In the genomic region with DNA sequence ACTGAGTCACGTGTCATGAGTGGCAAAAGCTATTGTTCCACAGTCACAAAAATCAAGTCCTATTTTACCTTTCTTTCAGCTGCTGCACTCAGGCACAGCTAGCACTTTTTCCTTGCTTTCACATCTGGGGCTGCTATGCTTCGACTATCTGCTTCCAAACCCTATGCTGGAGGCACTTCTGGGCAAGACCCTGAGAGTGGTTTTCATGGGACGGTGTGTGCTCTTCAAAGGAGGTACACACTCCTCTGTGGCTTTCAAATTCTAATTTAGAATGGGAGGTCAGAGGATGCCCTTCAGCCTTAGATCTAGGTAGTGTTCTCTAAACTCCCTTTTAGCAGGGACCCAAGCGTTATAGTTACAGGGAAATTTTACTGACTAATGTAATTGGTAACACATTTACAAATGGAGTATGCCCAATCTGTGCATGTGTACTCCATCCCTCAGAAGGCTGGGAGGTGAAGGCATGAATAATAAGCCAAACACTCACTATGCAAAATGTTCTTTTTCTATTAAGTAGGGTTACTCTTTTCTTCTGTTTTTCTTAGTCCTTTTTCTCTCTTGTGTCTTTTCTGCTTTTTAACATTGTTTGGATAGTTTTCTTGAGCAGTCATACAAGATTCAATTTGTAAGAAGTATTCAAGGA, we compare ENCODE assay signal across 24 cellular contexts.
DNase-seq lines count a peak whose midpoint lies in the region; ATAC-seq, FAIRE-seq and TF ChIP-seq lines count a peak whose summit lies in the region.
"Had no signal": no experiment of that assay in that cellular context is flagged by ENCODE, and none has a peak within 500 bp of the region (broad histone marks: within the 10 kb centered on the region; RNA-seq: fewer than 3 reads in every experiment).

No MANE protein-coding gene starts in this region.

- H2BK15ac ChIP-seq in IMR-90 (ENCODE audit: low read depth, low read length) = no peak overlapping the region

- no peak overlapping the region for H2AFZ ChIP-seq in IMR-90 (replicated peaks; ENCODE audit: low read length, poor library complexity)

- TF ChIP-seq RAD21 in IMR-90 (IDR thresholded peaks at IDR 0.05; ENCODE audit: low read length) = no peak

- no peak for FAIRE-seq in GM12892 (lab: Jason Lieb, UNC)
- FAIRE-seq: D721Med had no signal

- H3K36me3 Mint-ChIP-seq in activated T-helper 2 cell treated with anti-CD3 and anti-CD28 coated beads, Interferon-gamma antibody, Interleukin-2, Interleukin-4, amounts not matched to agents 10 μg/mL and 5 μg/mL and 100 μg/mL, durations not matched to agents 14 hours and 24 hours and 36 hours (ENCODE audit: low read depth) = no peaks in the 10 kb centered on the region
- H3K36me3 Mint-ChIP-seq in activated T-cell treated with anti-CD3 and anti-CD28 coated beads, Interleukin-2, amount 50 U/mL, for 72 hours (ENCODE audit: insufficient read depth in 2 of 2) = no peaks in the 10 kb centered on the region
- no peaks in the 10 kb centered on the region for H3K36me3 Mint-ChIP-seq in mesothelial cell of epicardium
- H3K36me3 Mint-ChIP-seq: activated naive CD4-positive, alpha-beta T cell treated with anti-CD3 and anti-CD28 coated beads, Interleukin-2, amount 50 U/mL, for 24 hours had no signal

- dilution Hi-C loops in IMR-90 (cut with HindIII; ENCODE audit: low sequenced_read_pairs, unreplicated experiment) = no loop called here

- no peak overlapping the region for H3K4ac ChIP-seq in IMR-90 (ENCODE audit: low read depth, low read length)

- no peak overlapping the region for H3K56ac ChIP-seq in IMR-90 (ENCODE audit: extremely low read depth, insufficient read depth, low read length)

- H3K4me1 ChIP-seq in IMR-90 (ENCODE audit: control insufficient read depth, insufficient read depth, low read length) = peaks cover 4% of the 10 kb centered on the region; the same call in 1 of the 2 replicates
- no peaks in the 10 kb centered on the region for H3K4me1 ChIP-seq in duodenal mucosa (ENCODE audit: control insufficient read depth in 1 of 2, insufficient read depth in 2 of 2, low read length in 2 of 2)
- H3K4me1 ChIP-seq: ascending aorta, upper lobe of right lung had no signal

- H3K9me3 ChIP-seq in IMR-90 (ENCODE audit: control insufficient read depth, insufficient read depth, low read length) = no peaks in the 10 kb centered on the region
- H3K9me3 ChIP-seq in duodenal mucosa (ENCODE audit: control insufficient read depth in 1 of 2, low read length in 2 of 2) = no peaks in the 10 kb centered on the region
- H3K9me3 ChIP-seq: ascending aorta, upper lobe of right lung had no signal

- no peak overlapping the region for H3K4me3 Mint-ChIP-seq in activated T-helper 2 cell treated with anti-CD3 and anti-CD28 coated beads, Interferon-gamma antibody, Interleukin-2, Interleukin-4, amounts not matched to agents 10 μg/mL and 5 μg/mL and 100 μg/mL, durations not matched to agents 14 hours and 24 hours and 36 hours (ENCODE audit: low read depth)
- H3K4me3 Mint-ChIP-seq in activated T-cell treated with anti-CD3 and anti-CD28 coated beads, Interleukin-2, amount 50 U/mL, for 72 hours = no peak overlapping the region
- H3K4me3 Mint-ChIP-seq in mesothelial cell of epicardium = no peak overlapping the region
- H3K4me3 Mint-ChIP-seq: activated CD8-positive, alpha-beta T cell treated with anti-CD3 and anti-CD28 coated beads, Interleukin-2, amount 10 ng/mL, durations not matched to agents 7 days and 5 days; activated naive CD4-positive, alpha-beta T cell treated with anti-CD3 and anti-CD28 coated beads, Interleukin-2, amount 50 U/mL, for 24 hours; activated T-cell treated with anti-CD3 and anti-CD28 coated beads, Interleukin-2, amount 50 U/mL, for 4 hours; H9 had no signal

- no peak for TF ChIP-seq POLR2A in IMR-90 (IDR thresholded peaks at IDR 0.05; ENCODE audit: low read depth, low read length)
- TF ChIP-seq POLR2A in GM12892 (IDR thresholded peaks at IDR 0.05; ENCODE audit: low read depth, low read length) = no peak

- H3K18ac ChIP-seq in IMR-90 (ENCODE audit: low read depth, low read length) = no peak overlapping the region

- H3K27ac Mint-ChIP-seq in activated T-helper 2 cell treated with anti-CD3 and anti-CD28 coated beads, Interferon-gamma antibody, Interleukin-2, Interleukin-4, amounts not matched to agents 10 μg/mL and 5 μg/mL and 100 μg/mL, durations not matched to agents 14 hours and 24 hours and 36 hours = no peak overlapping the region
- no peak overlapping the region for H3K27ac Mint-ChIP-seq in activated T-cell treated with anti-CD3 and anti-CD28 coated beads, Interleukin-2, amount 50 U/mL, for 72 hours
- H3K27ac Mint-ChIP-seq in mesothelial cell of epicardium = no peak overlapping the region
- H3K27ac Mint-ChIP-seq: activated CD8-positive, alpha-beta T cell treated with anti-CD3 and anti-CD28 coated beads, Interleukin-2, amount 10 ng/mL, durations not matched to agents 7 days and 5 days; activated naive CD4-positive, alpha-beta T cell treated with anti-CD3 and anti-CD28 coated beads, Interleukin-2, amount 50 U/mL, for 24 hours; H9 had no signal

- no peaks in the 10 kb centered on the region for H3K9me3 Mint-ChIP-seq in activated T-helper 2 cell treated with anti-CD3 and anti-CD28 coated beads, Interferon-gamma antibody, Interleukin-2, Interleukin-4, amounts not matched to agents 10 μg/mL and 5 μg/mL and 100 μg/mL, durations not matched to agents 14 hours and 24 hours and 36 hours
- H3K9me3 Mint-ChIP-seq in activated T-cell treated with anti-CD3 and anti-CD28 coated beads, Interleukin-2, amount 50 U/mL, for 72 hours = peaks cover 0 to 4% of the 10 kb centered on the region in 2 donors
- no peaks in the 10 kb centered on the region for H3K9me3 Mint-ChIP-seq in mesothelial cell of epicardium
- H3K9me3 Mint-ChIP-seq: activated naive CD4-positive, alpha-beta T cell treated with anti-CD3 and anti-CD28 coated beads, Interleukin-2, amount 50 U/mL, for 24 hours; activated T-cell treated with anti-CD3 and anti-CD28 coated beads, Interleukin-2, amount 50 U/mL, for 4 hours; H9 had no signal

- DNase-seq in AG08395 (ENCODE audit: low spot score) (peak; percentile 54), IMR-90 (peak; percentile 3), kidney tubule cell (ENCODE audit: low spot score) (peak; percentile 64), GM12892 (ENCODE audit: insufficient read length) (no peak), mesothelial cell of epicardium (ENCODE audit: low spot score in 2 of 2, unreplicated experiment in 2 of 2) (no peak)
- no peak for DNase-seq in activated T-helper 2 cell treated with anti-CD3 and anti-CD28 coated beads, Interferon-gamma antibody, Interleukin-2, Interleukin-4, amounts not matched to agents 10 μg/mL and 5 μg/mL and 100 μg/mL, durations not matched to agents 14 hours and 24 hours and 36 hours (ENCODE audit: low spot score)
- no peak for DNase-seq in activated T-cell treated with anti-CD3 and anti-CD28 coated beads, Interleukin-2, amount 50 U/mL, for 72 hours
- DNase-seq: activated CD4-positive, CD25-positive, alpha-beta regulatory T cell; activated CD8-positive, alpha-beta T cell treated with anti-CD3 and anti-CD28 coated beads, Interleukin-2, amount 10 ng/mL, durations not matched to agents 7 days and 5 days; activated T-cell treated with anti-CD3 and anti-CD28 coated beads, Interleukin-2, amount 50 U/mL, for 4 hours; C1 segment of cervical spinal cord; EL; H9; Karpas-422; NCI-H1092; NCI-H2081 treated with DMSO at 0.1 percent for 48 hours; NCI-H510A; occipital lobe; right cardiac atrium; upper lobe of right lung had no signal

- no peak overlapping the region for H2BK20ac ChIP-seq in IMR-90 (ENCODE audit: low read depth, low read length)

- H3K36me3 ChIP-seq in IMR-90 (ENCODE audit: control insufficient read depth, insufficient read depth, low read length) = no peaks in the 10 kb centered on the region
- H3K36me3 ChIP-seq in duodenal mucosa (ENCODE audit: control insufficient read depth in 1 of 2, insufficient read depth in 2 of 2, low read length in 2 of 2) = no peaks in the 10 kb centered on the region
- H3K36me3 ChIP-seq: ascending aorta, upper lobe of right lung had no signal

- 100% methylated on average over 1 of the region's 4 CpGs; no CpG with 5 or more reads in 1 of the 2 experiments for WGBS in IMR-90 (ENCODE audit: extremely low coverage in 2 of 2, insufficient read length in 1 of 2), 2 experiments

- H3K9ac ChIP-seq in IMR-90 (ENCODE audit: low read depth, low read length) (no peak overlapping the region), duodenal mucosa (ENCODE audit: low read depth in 1 of 2, low read length in 2 of 2) (no peak overlapping the region)

- H3K23ac ChIP-seq in IMR-90 (ENCODE audit: low read depth, low read length) = no peak overlapping the region

- H4K5ac ChIP-seq in IMR-90 (ENCODE audit: low read depth, low read length) = no peak overlapping the region

- H2BK5ac ChIP-seq in IMR-90 (ENCODE audit: low read depth, low read length, poor library complexity, severe bottlenecking) = no peak overlapping the region

- TF ChIP-seq CTCF in IMR-90 (conservative IDR thresholded peaks at IDR 0.05; ENCODE audit: low read depth, low read length) (no peak), mesothelial cell of epicardium (IDR thresholded peaks at IDR 0.05; ENCODE audit: unreplicated experiment) (no peak)

- CTCF ChIA-PET in IMR-90 (lab: Yijun Ruan, JAX) = no interaction called here

- no peak overlapping the region for H3K4me2 ChIP-seq in IMR-90 (ENCODE audit: low read depth, low read length)

- H3K27me3 ChIP-seq in IMR-90 (ENCODE audit: control insufficient read depth, insufficient read depth, low read length) (no peaks in the 10 kb centered on the region), duodenal mucosa (ENCODE audit: control insufficient read depth in 1 of 2, insufficient read depth in 2 of 2, low read length in 2 of 2) (no peaks in the 10 kb centered on the region)
- H3K27me3 ChIP-seq: ascending aorta, upper lobe of right lung had no signal

- intact Hi-C loops in IMR-90 (cut with micrococcal nuclease) = no loop called here
- intact Hi-C loops in activated T-helper 2 cell treated with anti-CD3 and anti-CD28 coated beads, Interferon-gamma antibody, Interleukin-2, Interleukin-4, amounts not matched to agents 10 μg/mL and 5 μg/mL and 100 μg/mL, durations not matched to agents 14 hours and 24 hours and 36 hours (cut with micrococcal nuclease) = no loop called here

- no peaks in the 10 kb centered on the region for H3K27me3 Mint-ChIP-seq in activated T-helper 2 cell treated with anti-CD3 and anti-CD28 coated beads, Interferon-gamma antibody, Interleukin-2, Interleukin-4, amounts not matched to agents 10 μg/mL and 5 μg/mL and 100 μg/mL, durations not matched to agents 14 hours and 24 hours and 36 hours (ENCODE audit: low read depth)
- H3K27me3 Mint-ChIP-seq in activated T-cell treated with anti-CD3 and anti-CD28 coated beads, Interleukin-2, amount 50 U/mL, for 72 hours (ENCODE audit: low read depth) = no peaks in the 10 kb centered on the region
- H3K27me3 Mint-ChIP-seq in mesothelial cell of epicardium (ENCODE audit: low read depth) = peaks cover 6% of the 10 kb centered on the region
- H3K27me3 Mint-ChIP-seq: activated naive CD4-positive, alpha-beta T cell treated with anti-CD3 and anti-CD28 coated beads, Interleukin-2, amount 50 U/mL, for 24 hours had no signal

- no peak overlapping the region for H3K14ac ChIP-seq in IMR-90 (replicated peaks; ENCODE audit: low read depth, low read length)

- in situ Hi-C loops in IMR-90 (cut with MboI; ENCODE audit: low sequenced_read_pairs) = no loop called here

- no peaks in the 10 kb centered on the region for H3K9me1 ChIP-seq in IMR-90 (ENCODE audit: insufficient read depth, low read length)

- H3K4me3 ChIP-seq in IMR-90 (ENCODE audit: insufficient read depth, low read depth, low read length) (no peak overlapping the region), duodenal mucosa (ENCODE audit: low read depth in 1 of 2, low read length in 2 of 2) (no peak overlapping the region)
- H3K4me3 ChIP-seq: ascending aorta, upper lobe of right lung had no signal

- POLR2A ChIA-PET in IMR-90 (lab: Charles Lee; ENCODE audit: unreplicated experiment) = no interaction called here

- no peaks in the 10 kb centered on the region for H3K4me1 Mint-ChIP-seq in activated T-helper 2 cell treated with anti-CD3 and anti-CD28 coated beads, Interferon-gamma antibody, Interleukin-2, Interleukin-4, amounts not matched to agents 10 μg/mL and 5 μg/mL and 100 μg/mL, durations not matched to agents 14 hours and 24 hours and 36 hours (ENCODE audit: low read depth)
- H3K4me1 Mint-ChIP-seq in activated T-cell treated with anti-CD3 and anti-CD28 coated beads, Interleukin-2, amount 50 U/mL, for 72 hours (ENCODE audit: low read depth) = no peaks in the 10 kb centered on the region
- peaks cover 18% of the 10 kb centered on the region for H3K4me1 Mint-ChIP-seq in mesothelial cell of epicardium
- H3K4me1 Mint-ChIP-seq: activated naive CD4-positive, alpha-beta T cell treated with anti-CD3 and anti-CD28 coated beads, Interleukin-2, amount 50 U/mL, for 24 hours had no signal

- ATAC-seq in IMR-90 (ENCODE audit: low read depth) = peak; percentile 72
- ATAC-seq in activated T-cell treated with anti-CD3 and anti-CD28 coated beads, Interleukin-2, amount 50 U/mL, for 72 hours (replicated peaks in 1 of 2) = no peak
- ATAC-seq: activated CD8-positive, alpha-beta T cell treated with anti-CD3 and anti-CD28 coated beads, Interleukin-2, amount 10 ng/mL, durations not matched to agents 7 days and 5 days; activated T-cell treated with anti-CD3 and anti-CD28 coated beads, Interleukin-2, amount 50 U/mL, for 4 hours; right cardiac atrium; upper lobe of right lung had no signal

- H2BK120ac ChIP-seq in IMR-90 (ENCODE audit: low read depth, low read length) = no peak overlapping the region

- no TSS peak for BruUV-seq in IMR-90 (replicated peaks; lab: Mats Ljungman, UMichigan)

- H4K8ac ChIP-seq in IMR-90 (ENCODE audit: low read depth in 2 of 2, low read length in 2 of 2) = no peak overlapping the region

- H3K27ac ChIP-seq in IMR-90 (ENCODE audit: insufficient read depth, low read length) (no peak overlapping the region), duodenal mucosa (ENCODE audit: low read depth, low read length) (peak overlapping the region; percentile 10)
- H3K27ac ChIP-seq: ascending aorta, upper lobe of right lung had no signal

- no peaks in the 10 kb centered on the region for H4K20me1 ChIP-seq in IMR-90 (ENCODE audit: insufficient read depth, low read length)

- no peak overlapping the region; the same call in 1 of the 2 replicates for H4K91ac ChIP-seq in IMR-90 (ENCODE audit: insufficient read depth, low read depth, low read length)

- H3K79me1 ChIP-seq in IMR-90 (ENCODE audit: low read depth in 1 of 2, low read length in 2 of 2) = no peaks in the 10 kb centered on the region

- H2AK9ac ChIP-seq in IMR-90 (replicated peaks; ENCODE audit: low read depth, low read length, poor library complexity) = no peak overlapping the region

- no peak overlapping the region for H2AK5ac ChIP-seq in IMR-90 (ENCODE audit: low read depth, low read length)

Comparison
In these comparisons a context has a peak if more than half of its experiments do, and no peak if none do; other contexts are left out.
1. DNase-seq: peak in AG08395 (single experiment), IMR-90 (single experiment) and kidney tubule cell (single experiment); none in GM12892 (single experiment), activated T-helper 2 cell treated with anti-CD3 and anti-CD28 coated beads, Interferon-gamma antibody, Interleukin-2, Interleukin-4, amounts not matched to agents 10 μg/mL and 5 μg/mL and 100 μg/mL, durations not matched to agents 14 hours and 24 hours and 36 hours (single experiment), activated T-cell treated with anti-CD3 and anti-CD28 coated beads, Interleukin-2, amount 50 U/mL, for 72 hours (0 of 2) and mesothelial cell of epicardium (0 of 2).